8 cellular contexts compared by ENCODE assay signal in genomic region chr20:53594068-53595017, GRCh38. TPM values are rescaled to one million over a fixed set of nuclear protein-coding genes. Genes with fewer than 3 reads are reported as not detected.
DNase-seq lines count a peak whose midpoint lies in the region; ATAC-seq and TF ChIP-seq lines count a peak whose summit lies in the region.

No MANE protein-coding gene starts in this region.

- peak; percentile 63 for ATAC-seq in HG03196 (IDR thresholded peaks at IDR 0.05; ENCODE audit: unreplicated experiment)
- ATAC-seq in left colon: peak; percentile 74

- DNase-seq in AG08396 (ENCODE audit: low spot score) (peak; percentile 94), NCI-H345 (lab: John Stamatoyannopoulos, UW) (peak; percentile 95), cerebellum (ENCODE audit: low spot score) (peak; percentile 93), left colon (peak; percentile 93 to 99)
- peak; percentile 99 for DNase-seq in activated CD4-positive, CD25-positive, alpha-beta regulatory T cell treated with anti-CD3 and anti-CD28 coated beads, Interleukin-2, amount 50 U/mL, for 72 hours
- peak; percentile 99 for DNase-seq in stimulated activated CD4-positive, alpha-beta T cell treated with anti-CD3 and anti-CD28 coated beads, Interleukin-1b, Interleukin-23, amount 100 ng/mL, for 4 hours (ENCODE audit: low read depth in 2 of 2)

- in situ Hi-C loops in GM18951 (cut with MboI; ENCODE audit: low sequenced_read_pairs, unreplicated experiment): no loop called here

- intact Hi-C loops in left colon (cut with DNase I, micrococcal nuclease): no loop called here

- peak; percentile 46 for TF ChIP-seq POLR2A in GM18951 (IDR thresholded peaks at IDR 0.05; ENCODE audit: extremely low read depth, insufficient read depth, insufficient read length)

RNA-seq across cellular contexts. Expression of gene ZNF217, which starts 0.7 kb away (rescaled TPM):
- total RNA-seq in cerebellum (11.7 TPM), left colon (10 to 100 TPM; 58.2 to 70.0 TPM)

Comparison
In these comparisons a context has a peak if more than half of its experiments do, and no peak if none do; other contexts are left out.
1. Peak in every context shown above with its lines: DNase-seq and ATAC-seq.